Comparison of ENCODE assay signal across 3 cellular contexts in genomic region chr3:185195652-185196051, GRCh38.
A peak's percentile ranks its signal among the peaks of the same experiment; 100 is the strongest.
TF ChIP-seq lines count a peak whose summit lies in the region.

No MANE protein-coding gene starts in this region.

TF ChIP-seq in A549, 52 proteins besides CTCF, POLR2A, EP300 and RAD21:
- TF ChIP-seq CEBPB (IDR thresholded peaks at IDR 0.05) (peak; percentile 41 to 61; a peak in 2 of 4 replicates), CHD4 (IDR thresholded peaks at IDR 0.05; ENCODE audit: borderline replicate concordance) (no peak)
- TF ChIP-seq, protein P1, sequence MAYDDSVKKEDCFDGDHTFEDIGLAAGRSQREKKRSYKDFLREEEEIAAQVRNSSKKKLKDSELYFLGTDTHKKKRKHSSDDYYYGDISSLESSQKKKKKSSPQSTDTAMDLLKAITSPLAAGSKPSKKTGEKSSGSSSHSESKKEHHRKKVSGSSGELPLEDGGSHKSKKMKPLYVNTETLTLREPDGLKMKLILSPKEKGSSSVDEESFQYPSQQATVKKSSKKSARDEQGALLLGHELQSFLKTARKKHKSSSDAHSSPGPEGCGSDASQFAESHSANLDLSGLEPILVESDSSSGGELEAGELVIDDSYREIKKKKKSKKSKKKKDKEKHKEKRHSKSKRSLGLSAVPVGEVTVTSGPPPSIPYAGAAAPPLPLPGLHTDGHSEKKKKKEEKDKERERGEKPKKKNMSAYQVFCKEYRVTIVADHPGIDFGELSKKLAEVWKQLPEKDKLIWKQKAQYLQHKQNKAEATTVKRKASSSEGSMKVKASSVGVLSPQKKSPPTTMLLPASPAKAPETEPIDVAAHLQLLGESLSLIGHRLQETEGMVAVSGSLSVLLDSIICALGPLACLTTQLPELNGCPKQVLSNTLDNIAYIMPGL (CRISPR knock-in tag; IDR thresholded peaks at IDR 0.05; ENCODE audit: borderline replicate concordance): no peak

TF ChIP-seq in IMR-90, 13 proteins besides CTCF, POLR2A, EP300 and RAD21:
- TF ChIP-seq CEBPB (IDR thresholded peaks at IDR 0.05; ENCODE audit: low read depth, low read length) (peak; percentile 87), MAZ (IDR thresholded peaks at IDR 0.05; ENCODE audit: borderline replicate concordance, low read depth, low read length) (no peak)

TF ChIP-seq in K562, 482 proteins besides CTCF, POLR2A, EP300 and RAD21:
- TF ChIP-seq, protein P2, sequence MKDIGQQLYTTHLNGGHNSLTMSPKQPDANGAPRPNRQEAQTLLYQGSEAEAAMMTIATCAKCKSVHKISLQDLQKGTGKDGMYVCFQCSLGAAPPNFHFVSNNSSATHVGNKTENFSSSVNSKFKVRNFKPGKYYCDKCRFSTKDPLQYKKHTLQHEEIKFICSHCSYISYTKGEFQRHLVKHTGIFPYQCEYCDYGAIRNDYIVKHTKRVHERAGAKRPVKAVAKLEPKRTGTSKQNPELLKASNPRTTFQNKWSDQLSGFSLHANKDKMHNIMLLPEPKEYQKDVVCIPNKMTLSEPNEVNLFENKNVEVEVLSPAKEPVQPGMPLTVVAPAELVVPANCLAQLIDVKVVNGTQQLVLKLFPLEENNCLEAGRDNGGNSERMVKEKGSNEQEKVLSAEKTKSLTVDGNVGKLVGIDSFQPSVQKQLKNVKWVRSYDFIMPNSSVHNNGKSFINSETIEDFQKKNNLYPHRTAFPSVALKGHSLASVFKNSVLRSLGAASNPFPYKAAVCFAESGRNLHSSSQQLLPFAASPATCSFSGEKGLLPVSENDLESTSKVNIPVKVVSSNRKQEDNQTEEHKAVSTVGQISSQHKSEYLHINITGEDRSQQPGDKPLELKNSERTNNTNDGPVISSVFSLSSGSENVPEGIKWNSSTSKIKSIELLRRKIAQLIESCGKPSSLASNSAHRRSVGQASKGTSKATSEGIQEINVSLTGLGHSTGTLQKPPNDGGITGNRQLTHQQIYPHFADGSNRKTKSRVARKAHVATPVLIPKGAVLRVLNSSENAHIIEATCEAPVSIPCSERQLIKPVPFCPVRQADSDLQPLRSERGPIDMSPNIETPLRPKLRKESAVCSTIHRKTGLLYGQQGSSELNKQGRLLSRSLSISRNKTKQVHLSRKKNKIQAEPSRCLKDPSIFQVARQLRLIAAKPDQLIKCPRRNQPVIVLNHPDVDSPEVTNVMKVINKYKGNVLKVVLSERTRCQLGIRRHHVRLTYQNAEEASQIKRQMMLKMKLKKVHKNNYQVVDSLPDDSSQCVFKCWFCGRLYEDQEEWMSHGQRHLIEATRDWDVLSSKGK (CRISPR knock-in tag; IDR thresholded peaks at IDR 0.05): no peak
- TF ChIP-seq RBM39 (optimal IDR thresholded peaks at IDR 0.05; ENCODE audit: low read depth, low read length) (no peak), EHMT2 (IDR thresholded peaks at IDR 0.05) (no peak), CEBPB (tag; IDR thresholded peaks at IDR 0.05) (peak; percentile 88), GTF2A2 (tag; IDR thresholded peaks at IDR 0.05) (no peak), CEBPG (CRISPR knock-in tag; IDR thresholded peaks at IDR 0.05) (no peak), CEBPG (tag; conservative IDR thresholded peaks at IDR 0.05 in 1 of 2, IDR thresholded peaks at IDR 0.05 in 1 of 2) (peak; percentile 40 to 91; a peak in 2 of 4 replicates)
TF ChIP-seq in K562: peak in this region for 2.
